In the genomic region with DNA sequence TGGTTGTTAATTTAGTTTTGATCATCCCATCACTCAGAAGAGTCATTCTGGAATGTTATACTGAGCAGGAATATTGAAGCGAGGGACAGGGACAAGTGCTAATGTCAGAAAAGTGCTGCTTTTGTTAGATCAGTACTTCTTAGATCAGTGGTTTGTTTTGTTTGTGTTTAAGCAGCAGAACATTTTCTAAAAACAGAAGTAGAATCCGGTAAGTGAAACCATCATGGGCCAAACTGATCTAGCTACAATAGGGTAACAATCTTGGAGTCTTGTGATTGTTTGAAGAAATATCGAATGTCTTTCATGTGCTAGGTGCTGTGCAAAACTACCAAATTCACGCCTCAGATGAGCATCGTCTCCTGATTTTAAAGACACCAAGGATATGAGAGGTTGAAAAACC, we compare ENCODE assay signal across 21 cellular contexts.
"Had no signal": no experiment of that assay in that cellular context is flagged by ENCODE, and none has a peak within 500 bp of the region (broad histone marks: within the 10 kb centered on the region; RNA-seq: fewer than 3 reads in every experiment).

No MANE protein-coding gene starts in this region.

- H3K36me3 ChIP-seq: cardiac muscle cell, gastroesophageal sphincter, heart left ventricle, neural progenitor cell, ovary, right lobe of liver, thoracic aorta, upper lobe of right lung, WERI-Rb-1 had no signal

- ATAC-seq: activated T-helper 17 cell treated with anti-CD3 and anti-CD28 coated beads, Interleukin-2, amount 50 U/mL, for 72 hours; esophagus mucosa; gastroesophageal sphincter; heart left ventricle; left ventricle myocardium superior; right lobe of liver; upper lobe of right lung had no signal

- H2AFZ ChIP-seq: neural progenitor cell had no signal

- H3K9me3 Mint-ChIP-seq: activated naive CD8-positive, alpha-beta T cell treated with anti-CD3 and anti-CD28 coated beads for 36 hours; activated T-helper 17 cell treated with anti-CD3 and anti-CD28 coated beads, Interleukin-2, amount 50 U/mL, for 72 hours; dendritic cell treated with granulocyte-macrophage colony-stimulating factor and Interleukin-4, amounts not matched to agents 40 ng/mL and 50 ng/mL, for 4 days; neural progenitor cell had no signal

- DNase-seq: activated CD4-positive, alpha-beta T cell treated with anti-CD3 and anti-CD28 coated beads, Interleukin-2, amount 50 U/mL, for 48 hours; activated naive CD4-positive, alpha-beta T cell; activated naive CD8-positive, alpha-beta T cell treated with anti-CD3 and anti-CD28 coated beads for 36 hours; amniotic stem cell; effector CD8-positive, alpha-beta T cell; heart left ventricle; kidney glomerular epithelial cell; left ventricle myocardium superior; ovary; right lobe of liver; small intestine; stimulated activated CD4-positive, alpha-beta T cell treated with anti-CD3 and anti-CD28 coated beads, Interleukin-4, amount 100 ng/mL, for 1 hour; upper lobe of right lung; WERI-Rb-1 had no signal

- H3K27me3 ChIP-seq: cardiac muscle cell, gastroesophageal sphincter, neural progenitor cell, ovary, right lobe of liver, upper lobe of right lung had no signal

- H3K4me1 ChIP-seq: gastroesophageal sphincter, heart left ventricle, right lobe of liver, upper lobe of right lung had no signal

- FAIRE-seq: small intestine had no signal

- H3K9ac ChIP-seq: neural progenitor cell had no signal

- H3K4me2 ChIP-seq: neural progenitor cell had no signal

- H3K4me3 ChIP-seq: cardiac muscle cell, gastroesophageal sphincter, heart left ventricle, neural progenitor cell, ovary, right lobe of liver, thoracic aorta, upper lobe of right lung had no signal

- H3K27me3 Mint-ChIP-seq: dendritic cell treated with granulocyte-macrophage colony-stimulating factor and Interleukin-4, amounts not matched to agents 40 ng/mL and 50 ng/mL, for 4 days had no signal

- H3K4me1 Mint-ChIP-seq: activated naive CD8-positive, alpha-beta T cell treated with anti-CD3 and anti-CD28 coated beads for 36 hours; activated T-helper 17 cell treated with anti-CD3 and anti-CD28 coated beads, Interleukin-2, amount 50 U/mL, for 72 hours; neural progenitor cell had no signal

- H3K4me3 Mint-ChIP-seq: activated naive CD8-positive, alpha-beta T cell treated with anti-CD3 and anti-CD28 coated beads for 36 hours; activated T-helper 17 cell treated with anti-CD3 and anti-CD28 coated beads, Interleukin-2, amount 50 U/mL, for 72 hours; dendritic cell treated with granulocyte-macrophage colony-stimulating factor and Interleukin-4, amounts not matched to agents 40 ng/mL and 50 ng/mL, for 4 days; neural progenitor cell had no signal

- H3K27ac Mint-ChIP-seq: activated naive CD8-positive, alpha-beta T cell treated with anti-CD3 and anti-CD28 coated beads for 36 hours; activated T-helper 17 cell treated with anti-CD3 and anti-CD28 coated beads, Interleukin-2, amount 50 U/mL, for 72 hours; dendritic cell treated with granulocyte-macrophage colony-stimulating factor and Interleukin-4, amounts not matched to agents 40 ng/mL and 50 ng/mL, for 4 days; neural progenitor cell had no signal

- H3K27ac ChIP-seq: cardiac muscle cell, gastroesophageal sphincter, heart left ventricle, neural progenitor cell, ovary, right lobe of liver, thoracic aorta, upper lobe of right lung, WERI-Rb-1 had no signal

- H3K36me3 Mint-ChIP-seq: activated naive CD8-positive, alpha-beta T cell treated with anti-CD3 and anti-CD28 coated beads for 36 hours; neural progenitor cell had no signal

- H3K9me3 ChIP-seq: gastroesophageal sphincter, heart left ventricle, ovary, right lobe of liver, thoracic aorta, upper lobe of right lung had no signal
